In genomic region chr17:41620583-41621434, GRCh38 we compare ENCODE assay signal across 15 cellular contexts. TPM values are rescaled to one million over a fixed set of nuclear protein-coding genes. Genes with fewer than 3 reads are reported as not detected.
DNase-seq lines count a peak whose midpoint lies in the region; ATAC-seq, FAIRE-seq and TF ChIP-seq lines count a peak whose summit lies in the region.
"Had no signal": no experiment of that assay in that cellular context is flagged by ENCODE, and none has a peak within 500 bp of the region (broad histone marks: within the 10 kb centered on the region; RNA-seq: fewer than 3 reads in every experiment).

No MANE protein-coding gene starts in this region.

- ATAC-seq in GM21381 (IDR thresholded peaks at IDR 0.05; ENCODE audit: unreplicated experiment): no peak
- ATAC-seq in HG03139 (IDR thresholded peaks at IDR 0.05; ENCODE audit: unreplicated experiment): no peak
- ATAC-seq: naive thymus-derived CD8-positive, alpha-beta T cell; PC-3 had no signal

- peak; percentile 16 for DNase-seq in KBM-7
- DNase-seq in bronchial epithelial cell (ENCODE audit: low read depth): peak; percentile 91
- DNase-seq in myocyte (ENCODE audit: low read depth): peak; percentile 25
- DNase-seq in vagina (ENCODE audit: extremely low spot score in 2 of 2): no peak
- DNase-seq in mesothelial cell of epicardium (ENCODE audit: low spot score in 2 of 2, unreplicated experiment in 2 of 2): no peak
- DNase-seq: activated naive CD4-positive, alpha-beta T cell; DMS53; effector CD8-positive, alpha-beta T cell; naive thymus-derived CD8-positive, alpha-beta T cell; NCI-H2029; NCI-H526; PC-3 had no signal

- H3K4me1 Mint-ChIP-seq in mesothelial cell of epicardium: peaks cover 69% of the 10 kb centered on the region
- H3K4me1 Mint-ChIP-seq: naive thymus-derived CD8-positive, alpha-beta T cell had no signal

- intact Hi-C loops in vagina (cut with DNase I): no loop called here

- no peaks in the 10 kb centered on the region for H3K9me3 Mint-ChIP-seq in mesothelial cell of epicardium
- H3K9me3 Mint-ChIP-seq: naive thymus-derived CD8-positive, alpha-beta T cell had no signal

- in situ Hi-C loops in KBM-7 (cut with MboI; ENCODE audit: low pct_unique_long_range_greater_than_20kb, low sequenced_read_pairs): no loop called here

- no peak overlapping the region for H3K4me3 Mint-ChIP-seq in mesothelial cell of epicardium

- no peaks in the 10 kb centered on the region for H3K9me3 ChIP-seq in vagina

- FAIRE-seq in bronchial epithelial cell (lab: Jason Lieb, UNC): no peak

- peaks cover 10% of the 10 kb centered on the region for H3K36me3 Mint-ChIP-seq in mesothelial cell of epicardium
- H3K36me3 Mint-ChIP-seq: naive thymus-derived CD8-positive, alpha-beta T cell had no signal

- H3K4me3 ChIP-seq in bronchial epithelial cell (ENCODE audit: low read depth, low read length) (no peak overlapping the region), vagina (no peak overlapping the region)

- TF ChIP-seq CTCF in bronchial epithelial cell (IDR thresholded peaks at IDR 0.05; ENCODE audit: insufficient read depth, low read length, severe bottlenecking) (peak; percentile 34), vagina (IDR thresholded peaks at IDR 0.05) (no peak), mesothelial cell of epicardium (IDR thresholded peaks at IDR 0.05; ENCODE audit: unreplicated experiment) (no peak)

- H3K27me3 ChIP-seq in bronchial epithelial cell (ENCODE audit: control insufficient read depth, insufficient read depth, low read length) (no peaks in the 10 kb centered on the region), vagina (no peaks in the 10 kb centered on the region)

- H3K27ac Mint-ChIP-seq in mesothelial cell of epicardium: no peak overlapping the region

- H3K36me3 ChIP-seq in bronchial epithelial cell (ENCODE audit: control insufficient read depth, insufficient read depth, low read length) (peaks cover 18% of the 10 kb centered on the region), vagina (no peaks in the 10 kb centered on the region)

- no peak for TF ChIP-seq POLR2A in vagina (IDR thresholded peaks at IDR 0.05)

- H3K4me1 ChIP-seq in vagina: peaks cover 46% of the 10 kb centered on the region

- no peaks in the 10 kb centered on the region for H3K27me3 Mint-ChIP-seq in mesothelial cell of epicardium (ENCODE audit: low read depth)

- peak overlapping the region; percentile 53 for H3K27ac ChIP-seq in vagina
- H3K27ac ChIP-seq: C4-2B had no signal

RNA-seq across cellular contexts. Expression of gene KRT17, which starts 3.6 kb away (rescaled TPM):
- total RNA-seq in bronchial epithelial cell: 25,286 and 30,463 TPM in 2 replicates
- 0.32 and 2.4 TPM in 2 replicates for total RNA-seq in myocyte
- 9.9 TPM for polyA plus RNA-seq in myocyte (2012)
- total RNA-seq in vagina: 165 TPM
- total RNA-seq in mesothelial cell of epicardium: 221 to 238 TPM (median 232 TPM) in 3 replicates
- total RNA-seq: naive thymus-derived CD8-positive, alpha-beta T cell had no signal
- polyA plus RNA-seq: naive thymus-derived CD8-positive, alpha-beta T cell had no signal

RNA-seq across cellular contexts. Expression of gene KRT16, which starts 8.2 kb away (rescaled TPM):
- total RNA-seq in bronchial epithelial cell: 1,390 and 10,131 TPM in 2 replicates
- total RNA-seq in myocyte: not detected in 2 replicates
- polyA plus RNA-seq in myocyte (2012): 0.34 TPM
- 872 TPM for total RNA-seq in vagina
- total RNA-seq in mesothelial cell of epicardium: 0.40 to 0.79 TPM (median 0.40 TPM) in 3 replicates
- total RNA-seq: naive thymus-derived CD8-positive, alpha-beta T cell had no signal
- polyA plus RNA-seq: naive thymus-derived CD8-positive, alpha-beta T cell had no signal

RNA-seq across cellular contexts. Expression of gene KRT14, which starts 34.1 kb away (rescaled TPM):
- total RNA-seq in bronchial epithelial cell (463 and 1,445 TPM in 2 replicates), myocyte (not detected in 2 replicates), vagina (1,546 TPM), mesothelial cell of epicardium (0.45 TPM in 1 of 3 replicates, not detected in the others)
- polyA plus RNA-seq in myocyte (2012): not detected
- total RNA-seq: naive thymus-derived CD8-positive, alpha-beta T cell had no signal
- polyA plus RNA-seq: naive thymus-derived CD8-positive, alpha-beta T cell had no signal

RNA-seq across cellular contexts. Expression of gene KRT9, which starts 49.0 kb away (rescaled TPM):
- total RNA-seq in bronchial epithelial cell: 0.26 and 0.51 TPM in 2 replicates
- not detected in 2 replicates for total RNA-seq in myocyte
- polyA plus RNA-seq in myocyte (2012): not detected
- not detected for total RNA-seq in vagina
- total RNA-seq in mesothelial cell of epicardium: not detected in 3 replicates
- total RNA-seq: naive thymus-derived CD8-positive, alpha-beta T cell; PC-3 had no signal
- polyA plus RNA-seq: naive thymus-derived CD8-positive, alpha-beta T cell had no signal

Comparison
In these comparisons a context has a peak if more than half of its experiments do, and no peak if none do; other contexts are left out.
1. DNase-seq: peak in KBM-7 (single experiment), bronchial epithelial cell (single experiment) and myocyte (single experiment); none in vagina (0 of 2) and mesothelial cell of epicardium (0 of 2).
2. RNA of gene KRT17, which starts 3.6 kb away (total RNA-seq): 25,286 to 30,463 TPM in bronchial epithelial cell; 221 to 238 TPM in mesothelial cell of epicardium, 165 TPM in vagina (single experiment) and 0.32 to 2.4 TPM in myocyte; every median in the first group is over 100 times any median in the second.
3. RNA of gene KRT16, which starts 8.2 kb away (total RNA-seq): 1,390 to 10,131 TPM in bronchial epithelial cell and 872 TPM in vagina (single experiment); 0.40 to 0.79 TPM in mesothelial cell of epicardium and not detected in myocyte; every median in the first group is over 100 times any median in the second.
4. RNA of gene KRT14, which starts 34.1 kb away (total RNA-seq): 1,546 TPM in vagina (single experiment) and 463 to 1,445 TPM in bronchial epithelial cell; 0.45 TPM in mesothelial cell of epicardium and not detected in myocyte; every median in the first group is over 100 times any median in the second.